ENCODE assay signal across 2 cellular contexts in genomic region chr17:42026821-42027539, GRCh38.
A peak's percentile ranks its signal among the peaks of the same experiment; 100 is the strongest.
TF ChIP-seq lines count a peak whose summit lies in the region.

No MANE protein-coding gene starts in this region.

TF ChIP-seq in HEK293, 187 proteins besides CTCF, POLR2A, EP300 and RAD21:
- TF ChIP-seq REST (tag by site-specific recombination; IDR thresholded peaks at IDR 0.05) (peak; percentile 33; the same call in 1 of the 2 replicates), RBAK (tag by site-specific recombination; IDR thresholded peaks at IDR 0.05) (no peak)
TF ChIP-seq in HEK293: peak in this region for 1.

TF ChIP-seq in K562, 482 proteins besides CTCF, POLR2A, EP300 and RAD21:
- TF ChIP-seq IRF1 (CRISPR knock-in tag; IDR thresholded peaks at IDR 0.05; ENCODE audit: borderline replicate concordance) (no peak), BDP1 (IDR thresholded peaks at IDR 0.05; ENCODE audit: insufficient read depth, insufficient read length) (no peak), RBFOX2 (IDR thresholded peaks at IDR 0.05; ENCODE audit: low read depth, low read length) (peak; percentile 57), TOE1 (IDR thresholded peaks at IDR 0.05; ENCODE audit: borderline replicate concordance) (no peak), TOE1 (CRISPR knock-in tag; IDR thresholded peaks at IDR 0.05; ENCODE audit: borderline replicate concordance, low read depth) (no peak), CSDE1 (IDR thresholded peaks at IDR 0.05) (no peak), POLR2G (IDR thresholded peaks at IDR 0.05; ENCODE audit: low read depth, low read length) (peak; percentile 76), MAFK (IDR thresholded peaks at IDR 0.05; ENCODE audit: low read length) (no peak), XRCC5 (IDR thresholded peaks at IDR 0.05; ENCODE audit: low read depth, low read length) (no peak), RBM22 (IDR thresholded peaks at IDR 0.05; ENCODE audit: low read depth, low read length, poor library complexity, severe bottlenecking) (peak; percentile 50), TAF9B (IDR thresholded peaks at IDR 0.05; ENCODE audit: partially characterized antibody) (no peak), ZNF830 (CRISPR knock-in tag; IDR thresholded peaks at IDR 0.05) (no peak)
